1 cellular context compared by ENCODE assay signal in genomic region chr17:50584749-50585148, GRCh38.
TF ChIP-seq lines count a peak whose summit lies in the region.

No MANE protein-coding gene starts in this region.

TF ChIP-seq in HEK293, 187 proteins besides CTCF, POLR2A, EP300 and RAD21:
- TF ChIP-seq PBX3 (CRISPR knock-in tag; IDR thresholded peaks at IDR 0.05), result no peak
- no peak for TF ChIP-seq EGR2 (tag by site-specific recombination; IDR thresholded peaks at IDR 0.05; ENCODE audit: low read depth)
- no peak for TF ChIP-seq GLI4 (tag by site-specific recombination; IDR thresholded peaks at IDR 0.05)
- TF ChIP-seq GLIS1 (tag by site-specific recombination; IDR thresholded peaks at IDR 0.05), result peak; percentile 58; the same call in 1 of the 2 replicates
- no peak for TF ChIP-seq ZNF580 (tag by site-specific recombination; IDR thresholded peaks at IDR 0.05)
- TF ChIP-seq ZNF624 (tag by site-specific recombination; IDR thresholded peaks at IDR 0.05), result no peak
- no peak for TF ChIP-seq KLF17 (tag by site-specific recombination; IDR thresholded peaks at IDR 0.05)
- TF ChIP-seq ZNF133 (tag by site-specific recombination; IDR thresholded peaks at IDR 0.05), result no peak
- 0 out of 2 replicates have a peak, but pooled peaks have one; percentile 16 for TF ChIP-seq GLIS2 (tag by site-specific recombination; IDR thresholded peaks at IDR 0.05)
- no peak for TF ChIP-seq ZNF266 (tag by site-specific recombination; IDR thresholded peaks at IDR 0.05; ENCODE audit: low read depth)
- peak; percentile 55; the same call in 1 of the 2 replicates for TF ChIP-seq ZNF600 (tag by site-specific recombination; IDR thresholded peaks at IDR 0.05)
- no peak for TF ChIP-seq ZNF391 (tag by site-specific recombination; IDR thresholded peaks at IDR 0.05; ENCODE audit: borderline replicate concordance, low read depth)
- peak; percentile 43 for TF ChIP-seq ZIC2 (tag by site-specific recombination; IDR thresholded peaks at IDR 0.05)
